Comparison of ENCODE assay signal across 9 cellular contexts in genomic region chr5:141513627-141514329, GRCh38. TPM values are rescaled to one million over a fixed set of nuclear protein-coding genes. Genes with fewer than 3 reads are reported as not detected.
DNase-seq lines count a peak whose midpoint lies in the region; ATAC-seq, FAIRE-seq and TF ChIP-seq lines count a peak whose summit lies in the region.
"Had no signal": no experiment of that assay in that cellular context is flagged by ENCODE, and none has a peak within 500 bp of the region (broad histone marks: within the 10 kb centered on the region; RNA-seq: fewer than 3 reads in every experiment).

No MANE protein-coding gene starts in this region.

- ATAC-seq in HG03060 (IDR thresholded peaks at IDR 0.05; ENCODE audit: low read depth, unreplicated experiment) (peak; percentile 33), HG02763 (IDR thresholded peaks at IDR 0.05; ENCODE audit: unreplicated experiment) (no peak)

- CTCF ChIA-PET in RWPE1 (lab: Yijun Ruan, JAX): interaction anchor here (0.5 to 2.7 kb wide), 9 partner anchors 10 to 303 kb away, joined by 3 to 15 read pairs (median 5); partner anchors contain the start of genes PCDHGC4 and PCDHGC5

- H3K36me3 ChIP-seq in testis (ENCODE audit: low read depth, missing control alignments): no peaks in the 10 kb centered on the region

- POLR2A ChIA-PET in RWPE1 (lab: Yijun Ruan, JAX; ENCODE audit: low non-redundant PET): interaction anchor here (0.6 to 2.0 kb wide), 2 partner anchors 28 to 38 kb away, joined by 4 to 9 read pairs; partner anchors contain the start of gene PCDHGC3

- TF ChIP-seq POLR2A in GM12891 (IDR thresholded peaks at IDR 0.05; ENCODE audit: low read depth, low read length): no peak; the same call in 1 of the 2 replicates
- no peak for TF ChIP-seq POLR2A in testis (IDR thresholded peaks at IDR 0.05)

- H3K27me3 ChIP-seq in testis: no peaks in the 10 kb centered on the region

- intact Hi-C loops in testis (cut with DNase I; ENCODE audit: low total_unique reads): loop anchor here (5.0 kb wide), 1 partner anchor 36 kb away; the partner anchor contains the start of gene PCDHGC3

- no peak for DNase-seq in GM12891 (ENCODE audit: insufficient read length, low spot score)
- peak; percentile 63 for DNase-seq in RWPE1 (ENCODE audit: low spot score)
- DNase-seq in glomerular visceral epithelial cell (ENCODE audit: extremely low spot score): peak; percentile 93
- peak in 53 of 56 donors; percentile 24 to 93 (median 82) for DNase-seq in nucleus accumbens (lab: John Stamatoyannopoulos, UW)
- peak; percentile 90 for DNase-seq in testis

- H3K4me1 ChIP-seq in testis: peaks cover 9% of the 10 kb centered on the region

- no peak for TF ChIP-seq CTCF in RWPE1 (conservative IDR thresholded peaks at IDR 0.05; ENCODE audit: low read depth)
- TF ChIP-seq CTCF in testis (IDR thresholded peaks at IDR 0.05): no peak

- no peak for FAIRE-seq in GM12891 (lab: Jason Lieb, UNC)

- H3K27ac Mint-ChIP-seq in activated naive CD8-positive, alpha-beta T cell: peak overlapping the region; percentile 79

- no peaks in the 10 kb centered on the region for H3K27me3 Mint-ChIP-seq in activated naive CD8-positive, alpha-beta T cell

- peak overlapping the region; percentile 90 for H3K4me3 Mint-ChIP-seq in activated naive CD8-positive, alpha-beta T cell

- H3K9me3 ChIP-seq in testis: no peaks in the 10 kb centered on the region

- no peaks in the 10 kb centered on the region for H3K9me3 Mint-ChIP-seq in activated naive CD8-positive, alpha-beta T cell (ENCODE audit: low read depth)

- peaks cover 2% of the 10 kb centered on the region for H3K36me3 Mint-ChIP-seq in activated naive CD8-positive, alpha-beta T cell

- peaks cover 31% of the 10 kb centered on the region for H3K4me1 Mint-ChIP-seq in activated naive CD8-positive, alpha-beta T cell (ENCODE audit: low read depth)

- peak overlapping the region; percentile 54 to 63 for H3K4me3 ChIP-seq in testis

- peak overlapping the region; percentile 99 for H3K27ac ChIP-seq in RWPE1
- peak overlapping the region; percentile 67 to 88 for H3K27ac ChIP-seq in testis

- 2 to 6% methylated on average over 23 to 29 of the region's 29 CpGs for WGBS in testis, 2 donors

TF ChIP-seq in GM12891, 5 proteins besides CTCF, POLR2A, EP300 and RAD21:
- TF ChIP-seq POLR2AphosphoS5 (IDR thresholded peaks at IDR 0.05; ENCODE audit: low read depth, low read length) (no peak), SPI1 (IDR thresholded peaks at IDR 0.05; ENCODE audit: low read depth, low read length) (peak; percentile 13; the same call in 1 of the 2 replicates), POU2F2 (IDR thresholded peaks at IDR 0.05; ENCODE audit: low read depth, low read length) (peak; percentile 76), PAX5 (IDR thresholded peaks at IDR 0.05; ENCODE audit: insufficient read depth, low read length, severe bottlenecking) (no peak), TAF1 (IDR thresholded peaks at IDR 0.05; ENCODE audit: low read depth, low read length) (no peak)
TF ChIP-seq in GM12891: peak in this region for 2.

RNA-seq across cellular contexts. Expression of gene PCDHGC5, which starts 24.9 kb away (rescaled TPM):
- polyA plus RNA-seq in GM12891 (2012; ENCODE audit: low read depth, missing spikeins): 0.05 TPM
- 1 to 10 TPM; 4.9 to 5.4 TPM for total RNA-seq in testis
- 0.50 TPM for polyA plus RNA-seq in testis (ENCODE audit: insufficient read depth, low read depth, low replicate concordance)
- total RNA-seq: activated CD8-positive, alpha-beta memory T cell treated with anti-CD3 and anti-CD28 coated beads for 36 hours had no signal

RNA-seq across cellular contexts. Expression of gene PCDHGC4, which starts 28.9 kb away (rescaled TPM):
- polyA plus RNA-seq in GM12891 (2012; ENCODE audit: low read depth, missing spikeins): 0.14 TPM
- 1 to 10 TPM; 6.1 TPM for total RNA-seq in testis
- polyA plus RNA-seq in testis (ENCODE audit: insufficient read depth, low read depth, low replicate concordance): 0.57 TPM
- total RNA-seq: activated CD8-positive, alpha-beta memory T cell treated with anti-CD3 and anti-CD28 coated beads for 36 hours had no signal

RNA-seq across cellular contexts. Expression of gene PCDHGC3, which starts 38.0 kb away (rescaled TPM):
- polyA plus RNA-seq in GM12891 (2012; ENCODE audit: low read depth, missing spikeins): 8.0 TPM
- total RNA-seq in testis: 10 to 100 TPM; 14.5 to 29.4 TPM
- polyA plus RNA-seq in testis (ENCODE audit: insufficient read depth, low read depth, low replicate concordance): 61.1 TPM
